In the genomic region with DNA sequence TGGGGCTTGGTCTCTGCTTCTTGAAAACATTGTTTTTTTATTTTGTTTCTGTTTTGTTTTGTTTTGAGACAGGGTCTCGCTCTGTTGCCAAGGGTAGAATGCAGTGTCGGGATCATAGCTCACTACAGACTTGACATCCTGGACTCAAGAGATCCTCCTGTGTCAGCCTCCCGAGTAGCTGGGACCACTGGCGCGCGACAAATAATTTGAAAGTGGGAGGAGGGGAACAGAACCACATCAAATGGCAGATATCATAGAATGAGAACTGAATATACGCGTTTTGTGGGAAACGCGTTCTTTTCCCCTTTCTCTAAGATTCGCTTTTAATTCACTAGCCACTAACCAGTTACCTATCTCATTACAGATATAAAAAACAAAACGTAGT, we compare ENCODE assay signal across 8 cellular contexts. TPM values are rescaled to one million over a fixed set of nuclear protein-coding genes. Genes with fewer than 3 reads are reported as not detected.
DNase-seq lines count a peak whose midpoint lies in the region; ATAC-seq, FAIRE-seq and TF ChIP-seq lines count a peak whose summit lies in the region.

No MANE protein-coding gene starts in this region.

- no peak for TF ChIP-seq CTCF in AG09309 (IDR thresholded peaks at IDR 0.05; ENCODE audit: control insufficient read depth, insufficient read depth, low read depth, low read length, missing control alignments)
- TF ChIP-seq CTCF in HL-60 (IDR thresholded peaks at IDR 0.05; ENCODE audit: insufficient read depth, low read length) = no peak
- TF ChIP-seq CTCF in bronchial epithelial cell (IDR thresholded peaks at IDR 0.05; ENCODE audit: insufficient read depth, low read length, severe bottlenecking) = no peak
- TF ChIP-seq CTCF in mesothelial cell of epicardium (IDR thresholded peaks at IDR 0.05; ENCODE audit: unreplicated experiment) = no peak
- TF ChIP-seq CTCF in vagina (IDR thresholded peaks at IDR 0.05) = no peak

- peak overlapping the region; percentile 81 for H3K27ac Mint-ChIP-seq in mesothelial cell of epicardium

- H3K4me3 Mint-ChIP-seq in mesothelial cell of epicardium = peak overlapping the region; percentile 89

- H3K9me3 ChIP-seq in vagina = no peaks in the 10 kb centered on the region

- H3K36me3 ChIP-seq in bronchial epithelial cell (ENCODE audit: control insufficient read depth, insufficient read depth, low read length) (no peaks in the 10 kb centered on the region), vagina (no peaks in the 10 kb centered on the region)

- peaks cover 4% of the 10 kb centered on the region for H3K36me3 Mint-ChIP-seq in mesothelial cell of epicardium

- peaks cover 9% of the 10 kb centered on the region for H3K4me1 Mint-ChIP-seq in mesothelial cell of epicardium

- H3K27ac ChIP-seq in HL-60 (replicated peaks) (peak overlapping the region; percentile 35), vagina (peak overlapping the region; percentile 86)

- FAIRE-seq in bronchial epithelial cell (lab: Jason Lieb, UNC) = no peak

- peaks cover under 1% of the 10 kb centered on the region for H3K27me3 ChIP-seq in HL-60 (ENCODE audit: insufficient read depth, poor library complexity, severe bottlenecking)
- no peaks in the 10 kb centered on the region for H3K27me3 ChIP-seq in bronchial epithelial cell (ENCODE audit: control insufficient read depth, insufficient read depth, low read length)
- H3K27me3 ChIP-seq in vagina = no peaks in the 10 kb centered on the region

- H3K9me3 Mint-ChIP-seq in mesothelial cell of epicardium = no peaks in the 10 kb centered on the region

- H3K27me3 Mint-ChIP-seq in mesothelial cell of epicardium (ENCODE audit: low read depth) = peaks cover 46% of the 10 kb centered on the region

- DNase-seq in AG09309 (ENCODE audit: low read depth) = no peak
- no peak for DNase-seq in HL-60 (ENCODE audit: low read depth in 1 of 2, low spot score in 1 of 2)
- DNase-seq in bronchial epithelial cell (ENCODE audit: low read depth) = no peak
- no peak for DNase-seq in mesothelial cell of epicardium (ENCODE audit: low spot score in 2 of 2, unreplicated experiment in 2 of 2)
- DNase-seq in vagina (ENCODE audit: extremely low spot score in 2 of 2) = no peak
- DNase-seq in NCI-H226 = no peak
- no peak for DNase-seq in NCI-H2196 treated with DMSO at 0.1 percent for 48 hours (lab: John Stamatoyannopoulos, UW; ENCODE audit: unreplicated experiment)

- no peak for ATAC-seq in GM19023 (IDR thresholded peaks at IDR 0.05; ENCODE audit: unreplicated experiment)

- H3K4me3 ChIP-seq in AG09309 (ENCODE audit: control insufficient read depth, low read depth, low read length) (peak overlapping the region; percentile 57), HL-60 (replicated peaks; ENCODE audit: insufficient read depth, low read length) (peak overlapping the region; percentile 91), bronchial epithelial cell (ENCODE audit: low read depth, low read length) (peak overlapping the region; percentile 92), vagina (peak overlapping the region; percentile 81 to 83)

- H3K4me1 ChIP-seq in vagina = peaks cover 39% of the 10 kb centered on the region

- TF ChIP-seq POLR2A in vagina (IDR thresholded peaks at IDR 0.05) = no peak

- intact Hi-C loops in vagina (cut with DNase I) = no loop called here

RNA-seq across cellular contexts. Expression of a gene that starts 0.6 kb away (rescaled TPM):
- total RNA-seq in bronchial epithelial cell = 35.0 and 40.2 TPM in 2 replicates
- total RNA-seq in mesothelial cell of epicardium = 42.8 to 44.9 TPM (median 44.7 TPM) in 3 replicates
- 52.5 TPM for total RNA-seq in vagina

RNA-seq across cellular contexts. Expression of a gene that starts 5.9 kb away (rescaled TPM):
- 0.53 and 1.3 TPM in 2 replicates for total RNA-seq in bronchial epithelial cell
- total RNA-seq in mesothelial cell of epicardium = not detected in 3 replicates
- total RNA-seq in vagina = not detected
